In the genomic region with DNA sequence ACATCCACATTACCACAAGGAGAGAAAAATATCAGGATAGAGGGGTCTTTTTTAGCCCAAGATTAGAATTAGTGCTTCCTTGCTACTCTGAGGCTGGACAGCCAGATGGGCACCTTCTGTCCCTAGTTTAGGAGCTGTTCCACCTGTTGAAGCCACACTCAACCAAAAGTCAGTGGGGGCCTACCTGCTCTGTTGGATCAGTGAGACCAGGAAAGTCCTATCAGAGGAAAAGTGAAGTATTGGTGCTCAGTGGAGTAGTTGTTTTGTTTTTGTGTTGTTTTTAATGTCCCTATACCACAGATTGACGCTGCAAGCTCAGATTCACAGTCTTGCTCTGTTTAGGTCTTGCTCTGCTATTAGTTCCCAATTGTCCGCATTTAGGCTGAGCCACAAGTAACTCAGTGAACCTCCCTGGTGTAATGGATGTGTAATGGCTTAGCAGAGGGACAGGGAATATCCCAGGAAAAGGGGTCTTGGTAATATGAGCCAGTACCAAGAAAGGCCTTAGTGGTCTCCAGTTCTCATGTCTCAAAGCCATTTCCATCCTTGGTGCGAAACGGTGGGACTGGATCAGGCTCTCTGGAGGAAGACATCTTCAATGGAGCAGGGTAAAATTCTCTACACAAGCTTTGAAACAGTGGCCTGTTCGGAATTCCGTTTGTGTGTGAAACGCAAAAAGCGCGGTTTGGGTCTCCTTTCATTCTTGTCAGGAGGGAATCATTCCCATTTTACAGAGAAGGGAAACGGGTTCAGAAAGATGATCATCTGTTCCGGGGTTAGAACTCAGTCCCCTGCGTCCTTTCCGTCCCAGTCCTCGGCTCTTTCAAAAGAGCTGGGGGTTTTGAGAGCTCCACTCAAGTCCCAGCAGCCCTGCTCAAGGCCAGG, we compare ENCODE assay signal across 8 cellular contexts. TPM values are rescaled to one million over a fixed set of nuclear protein-coding genes. Genes with fewer than 3 reads are reported as not detected.
DNase-seq lines count a peak whose midpoint lies in the region; ATAC-seq, FAIRE-seq and TF ChIP-seq lines count a peak whose summit lies in the region.

No MANE protein-coding gene starts in this region.

- peaks cover 5% of the 10 kb centered on the region for H3K79me2 ChIP-seq in keratinocyte (ENCODE audit: control insufficient read depth, insufficient read depth, low read length)

- H3K27ac Mint-ChIP-seq in activated CD4-positive, alpha-beta T cell treated with anti-CD3 and anti-CD28 coated beads, Interleukin-2, amount 10 ng/mL, durations not matched to agents 7 days and 5 days: peak overlapping the region; percentile 72
- peak overlapping the region; percentile 82 for H3K27ac Mint-ChIP-seq in activated T-helper 17 cell treated with anti-CD3 and anti-CD28 coated beads, Interleukin-2, amount 50 U/mL, for 72 hours

- dilution Hi-C loops in keratinocyte (cut with MboI; ENCODE audit: extremely low pct_ligation_motif_present, low sequenced_read_pairs): no loop called here

- no peak for DNase-seq in activated CD4-positive, alpha-beta T cell treated with anti-CD3 and anti-CD28 coated beads, Interleukin-2, amount 10 ng/mL, durations not matched to agents 7 days and 5 days
- DNase-seq in activated CD4-positive, alpha-beta T cell treated with anti-CD3 and anti-CD28 coated beads, Interleukin-2, amount 50 U/mL, for 1 hour: no peak
- DNase-seq in keratinocyte (ENCODE audit: low read depth, low spot score) (no peak), tibial artery (no peak), NCI-H1048 (lab: John Stamatoyannopoulos, UW) (no peak), NCI-H187 (lab: John Stamatoyannopoulos, UW) (no peak)

- no peaks in the 10 kb centered on the region for H3K9me3 Mint-ChIP-seq in activated CD4-positive, alpha-beta T cell treated with anti-CD3 and anti-CD28 coated beads, Interleukin-2, amount 10 ng/mL, durations not matched to agents 7 days and 5 days
- H3K9me3 Mint-ChIP-seq in activated T-helper 17 cell treated with anti-CD3 and anti-CD28 coated beads, Interleukin-2, amount 50 U/mL, for 72 hours: no peaks in the 10 kb centered on the region

- TF ChIP-seq CTCF in keratinocyte (optimal IDR thresholded peaks at IDR 0.05 in 1 of 3, IDR thresholded peaks at IDR 0.05 in 1 of 3, conservative IDR thresholded peaks at IDR 0.05 in 1 of 3; ENCODE audit: extremely low read depth in 1 of 3, insufficient read depth in 2 of 3, low read length in 3 of 3) (no peak), tibial artery (IDR thresholded peaks at IDR 0.05) (no peak)

- FAIRE-seq in keratinocyte (lab: Jason Lieb, UNC): no peak

- H3K4me3 ChIP-seq in keratinocyte (ENCODE audit: control insufficient read depth in 2 of 3, extremely low read depth in 1 of 3, insufficient read depth in 2 of 3, low read depth in 1 of 3, low read length in 3 of 3) (peak overlapping the region; percentile 57 to 79 (median 75)), tibial artery (peak overlapping the region; percentile 57 to 67)

- peaks cover 50% of the 10 kb centered on the region for H3K36me3 Mint-ChIP-seq in activated CD4-positive, alpha-beta T cell treated with anti-CD3 and anti-CD28 coated beads, Interleukin-2, amount 10 ng/mL, durations not matched to agents 7 days and 5 days (ENCODE audit: low read depth)
- peaks cover 68% of the 10 kb centered on the region for H3K36me3 Mint-ChIP-seq in activated T-helper 17 cell treated with anti-CD3 and anti-CD28 coated beads, Interleukin-2, amount 50 U/mL, for 72 hours (ENCODE audit: low read depth)

- H3K27ac ChIP-seq in keratinocyte (ENCODE audit: control insufficient read depth, insufficient read depth, low read length) (peak overlapping the region; percentile 10), tibial artery (peak overlapping the region in 1 of 2 donors; percentile 26)

- H3K4me3 Mint-ChIP-seq in activated CD4-positive, alpha-beta T cell treated with anti-CD3 and anti-CD28 coated beads, Interleukin-2, amount 10 ng/mL, durations not matched to agents 7 days and 5 days: peak overlapping the region; percentile 80
- peak overlapping the region; percentile 85 for H3K4me3 Mint-ChIP-seq in activated T-helper 17 cell treated with anti-CD3 and anti-CD28 coated beads, Interleukin-2, amount 50 U/mL, for 72 hours

- H3K36me3 ChIP-seq in keratinocyte (ENCODE audit: control insufficient read depth in 2 of 2, extremely low read depth in 1 of 2, insufficient read depth in 2 of 2, low read length in 2 of 2): peaks cover 12 to 21% of the 10 kb centered on the region in 2 experiments
- peaks cover 31 to 60% (median 36%) of the 10 kb centered on the region in 3 donors for H3K36me3 ChIP-seq in tibial artery

- H3K4me2 ChIP-seq in keratinocyte (ENCODE audit: control insufficient read depth, extremely low read depth, insufficient read depth, low read depth, low read length): peak overlapping the region; percentile 71

- peaks cover 38% of the 10 kb centered on the region for H3K4me1 Mint-ChIP-seq in activated CD4-positive, alpha-beta T cell treated with anti-CD3 and anti-CD28 coated beads, Interleukin-2, amount 10 ng/mL, durations not matched to agents 7 days and 5 days
- H3K4me1 Mint-ChIP-seq in activated T-helper 17 cell treated with anti-CD3 and anti-CD28 coated beads, Interleukin-2, amount 50 U/mL, for 72 hours: peaks cover 14% of the 10 kb centered on the region

- H4K20me1 ChIP-seq in keratinocyte (ENCODE audit: control insufficient read depth, extremely low read depth, insufficient read depth, low read length): peaks cover 10% of the 10 kb centered on the region

- H3K9me1 ChIP-seq in keratinocyte (ENCODE audit: control insufficient read depth, extremely low read depth, insufficient read depth, low read length): no peaks in the 10 kb centered on the region

- intact Hi-C loops in tibial artery (cut with DNase I; ENCODE audit: low total_unique reads): no loop called here

- no peaks in the 10 kb centered on the region for H3K27me3 Mint-ChIP-seq in activated CD4-positive, alpha-beta T cell treated with anti-CD3 and anti-CD28 coated beads, Interleukin-2, amount 10 ng/mL, durations not matched to agents 7 days and 5 days
- no peaks in the 10 kb centered on the region for H3K27me3 Mint-ChIP-seq in activated T-helper 17 cell treated with anti-CD3 and anti-CD28 coated beads, Interleukin-2, amount 50 U/mL, for 72 hours

- no peak overlapping the region for H2AFZ ChIP-seq in keratinocyte (ENCODE audit: control insufficient read depth, low read length)

- ATAC-seq in activated T-helper 17 cell treated with anti-CD3 and anti-CD28 coated beads, Interleukin-2, amount 50 U/mL, for 72 hours (replicated peaks): no peak
- ATAC-seq in HG02678 (IDR thresholded peaks at IDR 0.05; ENCODE audit: unreplicated experiment): no peak

- H3K9ac ChIP-seq in keratinocyte (ENCODE audit: control insufficient read depth, extremely low read depth, insufficient read depth, low read length): peak overlapping the region; percentile 20

- H3K4me1 ChIP-seq in keratinocyte (ENCODE audit: control insufficient read depth, extremely low read depth, insufficient read depth, low read length) (peaks cover 6% of the 10 kb centered on the region), tibial artery (peaks cover 0 to 19% (median 13%) of the 10 kb centered on the region in 4 donors)

- H3K27me3 ChIP-seq in keratinocyte (ENCODE audit: control insufficient read depth, extremely low read depth, insufficient read depth, low read length) (no peaks in the 10 kb centered on the region), tibial artery (no peaks in the 10 kb centered on the region)

- POLR2A ChIA-PET in activated CD4-positive, alpha-beta T cell treated with anti-CD3 and anti-CD28 coated beads, Interleukin-2, amount 10 ng/mL, durations not matched to agents 7 days and 5 days (lab: Charles Lee): interaction anchor here (0.5 to 0.9 kb wide), 3 partner anchors 18 to 44 kb away, joined by 3 to 6 read pairs (median 3); no protein-coding TSS in a partner anchor

- CTCF ChIA-PET in activated CD4-positive, alpha-beta T cell treated with anti-CD3 and anti-CD28 coated beads, Interleukin-2, amount 10 ng/mL, durations not matched to agents 7 days and 5 days (lab: Charles Lee): interaction anchor here (0.5 to 2.6 kb wide), 10 partner anchors 10 to 1305 kb away, joined by 3 to 8 read pairs (median 3); a partner anchor contains a TSS

- no peaks in the 10 kb centered on the region for H3K9me3 ChIP-seq in keratinocyte (ENCODE audit: control insufficient read depth, low read depth, low read length)
- no peaks in the 10 kb centered on the region for H3K9me3 ChIP-seq in tibial artery

RNA-seq across cellular contexts. Expression of a gene that starts 0.6 kb away (rescaled TPM):
- total RNA-seq in activated CD4-positive, alpha-beta T cell treated with anti-CD3 and anti-CD28 coated beads, Interleukin-2, amount 10 ng/mL, durations not matched to agents 7 days and 5 days: 10 to 100 TPM; 59.4 to 60.6 TPM
- 10 to 100 TPM; 49.3 to 85.9 TPM for total RNA-seq in activated T-helper 17 cell treated with anti-CD3 and anti-CD28 coated beads, Interleukin-2, amount 50 U/mL, for 72 hours
- polyA plus RNA-seq in keratinocyte: 27.2 to 31.4 TPM (median 29.8 TPM) in 3 replicates
- polyA plus RNA-seq in keratinocyte (2011; ENCODE audit: low read depth): 18.2 TPM
- 5.2 and 6.2 TPM in 2 replicates for polyA plus RNA-seq in keratinocyte (2011; cell fraction: cytosol; rRNA removed)
- polyA plus RNA-seq in keratinocyte (2011; cell fraction: nucleus; rRNA removed): 252 and 260 TPM in 2 replicates
- polyA plus RNA-seq in keratinocyte (2012; ENCODE audit: low replicate concordance): 10.2 and 13.5 TPM in 2 replicates
- polyA minus RNA-seq in keratinocyte: 11.2 to 22.6 TPM (median 12.8 TPM) in 3 replicates
- 5.9 TPM for polyA minus RNA-seq in keratinocyte (2011; cell fraction: cytosol; rRNA and poly(A)+ RNA removed)
- 25.3 and 35.7 TPM in 2 replicates for polyA minus RNA-seq in keratinocyte (2011; cell fraction: nucleus; rRNA and poly(A)+ RNA removed)

RNA-seq across cellular contexts. Expression of a gene that starts 23.7 kb away (rescaled TPM):
- total RNA-seq in activated CD4-positive, alpha-beta T cell treated with anti-CD3 and anti-CD28 coated beads, Interleukin-2, amount 10 ng/mL, durations not matched to agents 7 days and 5 days: 100 to 1,000 TPM; 278 to 291 TPM
- total RNA-seq in activated T-helper 17 cell treated with anti-CD3 and anti-CD28 coated beads, Interleukin-2, amount 50 U/mL, for 72 hours: 100 to 1,000 TPM; 130 to 236 TPM
- 135 to 269 TPM (median 214 TPM) in 3 replicates for polyA plus RNA-seq in keratinocyte
- 384 TPM for polyA plus RNA-seq in keratinocyte (2011; ENCODE audit: low read depth)
- polyA plus RNA-seq in keratinocyte (2011; cell fraction: cytosol; rRNA removed): 179 and 280 TPM in 2 replicates
- polyA plus RNA-seq in keratinocyte (2011; cell fraction: nucleus; rRNA removed): 115 and 146 TPM in 2 replicates
- 103 and 243 TPM in 2 replicates for polyA plus RNA-seq in keratinocyte (2012; ENCODE audit: low replicate concordance)
- polyA minus RNA-seq in keratinocyte: 27.3 to 118 TPM (median 68.6 TPM) in 3 replicates
- polyA minus RNA-seq in keratinocyte (2011; cell fraction: cytosol; rRNA and poly(A)+ RNA removed): 75.0 TPM
- 32.5 and 67.1 TPM in 2 replicates for polyA minus RNA-seq in keratinocyte (2011; cell fraction: nucleus; rRNA and poly(A)+ RNA removed)

RNA-seq across cellular contexts. Expression of a gene that starts 51.0 kb away (rescaled TPM):
- total RNA-seq in activated CD4-positive, alpha-beta T cell treated with anti-CD3 and anti-CD28 coated beads, Interleukin-2, amount 10 ng/mL, durations not matched to agents 7 days and 5 days: 10 to 100 TPM; 21.4 to 23.3 TPM
- 10 to 100 TPM; 40.1 to 44.8 TPM for total RNA-seq in activated T-helper 17 cell treated with anti-CD3 and anti-CD28 coated beads, Interleukin-2, amount 50 U/mL, for 72 hours
- 31.5 to 47.7 TPM (median 32.9 TPM) in 3 replicates for polyA plus RNA-seq in keratinocyte
- 17.7 TPM for polyA plus RNA-seq in keratinocyte (2011; ENCODE audit: low read depth)
- polyA plus RNA-seq in keratinocyte (2011; cell fraction: cytosol; rRNA removed): 35.4 and 40.1 TPM in 2 replicates
- 25.4 and 28.9 TPM in 2 replicates for polyA plus RNA-seq in keratinocyte (2011; cell fraction: nucleus; rRNA removed)
- polyA plus RNA-seq in keratinocyte (2012; ENCODE audit: low replicate concordance): 24.9 and 41.7 TPM in 2 replicates
- polyA minus RNA-seq in keratinocyte: 23.5 to 30.2 TPM (median 26.0 TPM) in 3 replicates
- 13.0 TPM for polyA minus RNA-seq in keratinocyte (2011; cell fraction: cytosol; rRNA and poly(A)+ RNA removed)
- 8.1 and 8.6 TPM in 2 replicates for polyA minus RNA-seq in keratinocyte (2011; cell fraction: nucleus; rRNA and poly(A)+ RNA removed)

RNA-seq across cellular contexts. Expression of a gene that starts 57.1 kb away (rescaled TPM):
- 100 to 1,000 TPM; 201 to 229 TPM for total RNA-seq in activated CD4-positive, alpha-beta T cell treated with anti-CD3 and anti-CD28 coated beads, Interleukin-2, amount 10 ng/mL, durations not matched to agents 7 days and 5 days
- total RNA-seq in activated T-helper 17 cell treated with anti-CD3 and anti-CD28 coated beads, Interleukin-2, amount 50 U/mL, for 72 hours: 100 to 1,000 TPM; 168 to 215 TPM
- 23.4 to 30.5 TPM (median 27.4 TPM) in 3 replicates for polyA plus RNA-seq in keratinocyte
- 27.2 TPM for polyA plus RNA-seq in keratinocyte (2011; ENCODE audit: low read depth)
- polyA plus RNA-seq in keratinocyte (2011; cell fraction: cytosol; rRNA removed): 17.0 and 24.4 TPM in 2 replicates
- polyA plus RNA-seq in keratinocyte (2011; cell fraction: nucleus; rRNA removed): 28.5 and 34.3 TPM in 2 replicates
- polyA plus RNA-seq in keratinocyte (2012; ENCODE audit: low replicate concordance): 12.1 and 17.4 TPM in 2 replicates
- polyA minus RNA-seq in keratinocyte: 20.4 to 47.9 TPM (median 30.2 TPM) in 3 replicates
- polyA minus RNA-seq in keratinocyte (2011; cell fraction: cytosol; rRNA and poly(A)+ RNA removed): 19.2 TPM
- 27.9 and 57.4 TPM in 2 replicates for polyA minus RNA-seq in keratinocyte (2011; cell fraction: nucleus; rRNA and poly(A)+ RNA removed)
